11 cellular contexts compared by ENCODE assay signal in genomic region chr20:4507288-4507719, GRCh38.
DNase-seq lines count a peak whose midpoint lies in the region; ATAC-seq and TF ChIP-seq lines count a peak whose summit lies in the region.
"Had no signal": no experiment of that assay in that cellular context is flagged by ENCODE, and none has a peak within 500 bp of the region (broad histone marks: within the 10 kb centered on the region; RNA-seq: fewer than 3 reads in every experiment).

No MANE protein-coding gene starts in this region.

- peak; percentile 96 for ATAC-seq in SK-N-SH treated with all-trans-retinoic acid at 6 μM for 48 hours
- ATAC-seq in HG03139 (IDR thresholded peaks at IDR 0.05; ENCODE audit: unreplicated experiment): no peak
- ATAC-seq in GM18868 (IDR thresholded peaks at IDR 0.05; ENCODE audit: unreplicated experiment): no peak
- ATAC-seq: activated CD8-positive, alpha-beta memory T cell treated with anti-CD3 and anti-CD28 coated beads, Interleukin-2, amount 10 ng/mL, durations not matched to agents 7 days and 5 days; left cardiac atrium had no signal

- DNase-seq in HCEC 1CT (peak; percentile 99), fibroblast of pulmonary artery (ENCODE audit: low read depth) (peak; percentile 83), skeletal muscle cell (ENCODE audit: low read depth) (peak; percentile 86), NCI-H524 (lab: John Stamatoyannopoulos, UW) (no peak)
- DNase-seq: activated CD8-positive, alpha-beta memory T cell treated with anti-CD3 and anti-CD28 coated beads, Interleukin-2, amount 10 ng/mL, durations not matched to agents 7 days and 5 days; amygdala; left cardiac atrium; NCI-H187 treated with DMSO at 0.1 percent for 48 hours had no signal

- H3K4me3 ChIP-seq in fibroblast of pulmonary artery (replicated peaks; ENCODE audit: low read depth, low read length): no peak overlapping the region
- H3K4me3 ChIP-seq in skeletal muscle cell (ENCODE audit: low read depth, low read length): no peak overlapping the region

- no peak for TF ChIP-seq CTCF in fibroblast of pulmonary artery (IDR thresholded peaks at IDR 0.05; ENCODE audit: low read length, missing control alignments)

TF ChIP-seq in SK-N-SH treated with all-trans-retinoic acid at 6 μM for 48 hours, 23 proteins besides CTCF, POLR2A, EP300 and RAD21:
- TF ChIP-seq TSHZ2 (CRISPR knock-in tag; IDR thresholded peaks at IDR 0.05) (no peak), ZFP30 (CRISPR knock-in tag; IDR thresholded peaks at IDR 0.05) (no peak), TOX (CRISPR knock-in tag; IDR thresholded peaks at IDR 0.05; ENCODE audit: borderline replicate concordance) (no peak), ZNF70 (CRISPR knock-in tag; IDR thresholded peaks at IDR 0.05) (no peak)

Comparison
In these comparisons a context has a peak if more than half of its experiments do, and no peak if none do; other contexts are left out.
1. DNase-seq: peak in HCEC 1CT (single experiment), fibroblast of pulmonary artery (single experiment) and skeletal muscle cell (single experiment); none in NCI-H524 (0 of 2).